Comparison of ENCODE assay signal across 1 cellular context in genomic region chr2:26330114-26330581, GRCh38.
TF ChIP-seq lines count a peak whose summit lies in the region.

No MANE protein-coding gene starts in this region.

TF ChIP-seq in HepG2, 621 proteins besides CTCF, POLR2A, EP300 and RAD21 (continued from another document and continues in another):
- TF ChIP-seq ZBED4 (CRISPR knock-in tag; IDR thresholded peaks at IDR 0.05; ENCODE audit: borderline replicate concordance): peak; percentile 34; the same call in 1 of the 2 replicates
- TF ChIP-seq THRA (CRISPR knock-in tag; IDR thresholded peaks at IDR 0.05; ENCODE audit: borderline replicate concordance): peak; percentile 53; the same call in 1 of the 2 replicates
- peak; percentile 39; the same call in 1 of the 2 replicates for TF ChIP-seq ERF (CRISPR knock-in tag; IDR thresholded peaks at IDR 0.05)
- TF ChIP-seq ZMYM3 (CRISPR knock-in tag; IDR thresholded peaks at IDR 0.05): peak; percentile 9; the same call in 1 of the 2 replicates
- no peak for TF ChIP-seq GPBP1L1 (CRISPR knock-in tag; IDR thresholded peaks at IDR 0.05)
- no peak for TF ChIP-seq KDM3A (CRISPR knock-in tag; IDR thresholded peaks at IDR 0.05; ENCODE audit: low read depth)
- TF ChIP-seq ZNF589 (CRISPR knock-in tag; conservative IDR thresholded peaks at IDR 0.05): no peak
- TF ChIP-seq TCF7L2 (IDR thresholded peaks at IDR 0.05; ENCODE audit: low read depth, low read length): no peak
- TF ChIP-seq ZNF350 (CRISPR knock-in tag; IDR thresholded peaks at IDR 0.05; ENCODE audit: borderline replicate concordance, low read depth): peak; percentile 42; the same call in 1 of the 2 replicates
- TF ChIP-seq TFAP4 (IDR thresholded peaks at IDR 0.05; ENCODE audit: borderline replicate concordance, low read depth): no peak
- no peak for TF ChIP-seq ZNF576 (CRISPR knock-in tag; IDR thresholded peaks at IDR 0.05)
- TF ChIP-seq MXD3 (CRISPR knock-in tag; IDR thresholded peaks at IDR 0.05): no peak
- peak; percentile 87 for TF ChIP-seq STAG1 (CRISPR knock-in tag; IDR thresholded peaks at IDR 0.05)
- TF ChIP-seq PHF5A (CRISPR knock-in tag; IDR thresholded peaks at IDR 0.05; ENCODE audit: low read depth, unreplicated experiment): no peak
- no peak for TF ChIP-seq ZBTB44 (CRISPR knock-in tag; IDR thresholded peaks at IDR 0.05)
- TF ChIP-seq MED1 (CRISPR knock-in tag; IDR thresholded peaks at IDR 0.05): no peak
- 0 out of 2 replicates have a peak, but pooled peaks have one; percentile 61 for TF ChIP-seq PPARG (CRISPR knock-in tag; conservative IDR thresholded peaks at IDR 0.05)
- no peak for TF ChIP-seq PTBP1 (IDR thresholded peaks at IDR 0.05; ENCODE audit: low read depth, low read length, poor library complexity, severe bottlenecking)
- peak; percentile 25 for TF ChIP-seq YY1 (IDR thresholded peaks at IDR 0.05; ENCODE audit: insufficient read depth, insufficient replicate concordance, low read depth, low read length)
- 0 out of 2 replicates have a peak, but pooled peaks have one; percentile 55 for TF ChIP-seq ZNF556 (CRISPR knock-in tag; IDR thresholded peaks at IDR 0.05; ENCODE audit: borderline replicate concordance)
- TF ChIP-seq ZFP36L1 (CRISPR knock-in tag; IDR thresholded peaks at IDR 0.05): 0 out of 2 replicates have a peak, but pooled peaks have one; percentile 46
- TF ChIP-seq MIER3 (CRISPR knock-in tag; IDR thresholded peaks at IDR 0.05; ENCODE audit: borderline replicate concordance): 0 out of 2 replicates have a peak, but pooled peaks have one; percentile 65
- TF ChIP-seq HOXD1 (CRISPR knock-in tag; IDR thresholded peaks at IDR 0.05): no peak
- no peak for TF ChIP-seq GLMP (CRISPR knock-in tag; IDR thresholded peaks at IDR 0.05; ENCODE audit: borderline replicate concordance)
- no peak for TF ChIP-seq PITX1 (CRISPR knock-in tag; IDR thresholded peaks at IDR 0.05)
- no peak for TF ChIP-seq RARG (CRISPR knock-in tag; IDR thresholded peaks at IDR 0.05; ENCODE audit: low read depth)
- no peak for TF ChIP-seq ZFY (CRISPR knock-in tag; IDR thresholded peaks at IDR 0.05)
- TF ChIP-seq STAT6 (CRISPR knock-in tag; IDR thresholded peaks at IDR 0.05; ENCODE audit: borderline replicate concordance): no peak
- no peak for TF ChIP-seq ZNF101 (CRISPR knock-in tag; IDR thresholded peaks at IDR 0.05; ENCODE audit: borderline replicate concordance, low read depth)
- TF ChIP-seq MAX (IDR thresholded peaks at IDR 0.05): no peak
- TF ChIP-seq ZNF296 (CRISPR knock-in tag; conservative IDR thresholded peaks at IDR 0.05): no peak
- TF ChIP-seq ZNF207 (IDR thresholded peaks at IDR 0.05; ENCODE audit: borderline replicate concordance): no peak
- TF ChIP-seq NFYB (CRISPR knock-in tag; IDR thresholded peaks at IDR 0.05): no peak
- TF ChIP-seq SRSF9 (IDR thresholded peaks at IDR 0.05; ENCODE audit: borderline replicate concordance, insufficient read depth, low read depth, low read length, poor library complexity, severe bottlenecking): no peak
- TF ChIP-seq RBM22 (optimal IDR thresholded peaks at IDR 0.05; ENCODE audit: low read length): no peak
- no peak for TF ChIP-seq REL (CRISPR knock-in tag; conservative IDR thresholded peaks at IDR 0.05)
- TF ChIP-seq ZNF331 (CRISPR knock-in tag; IDR thresholded peaks at IDR 0.05): peak; percentile 79; the same call in 1 of the 2 replicates
- peak; percentile 98 for TF ChIP-seq SMC3 (IDR thresholded peaks at IDR 0.05; ENCODE audit: low read length)
- TF ChIP-seq ZSCAN5A (CRISPR knock-in tag; IDR thresholded peaks at IDR 0.05; ENCODE audit: borderline replicate concordance): no peak
- TF ChIP-seq ZBTB26 (CRISPR knock-in tag; IDR thresholded peaks at IDR 0.05; ENCODE audit: borderline replicate concordance): peak; percentile 25; the same call in 1 of the 2 replicates
- TF ChIP-seq TFDP2 (CRISPR knock-in tag; IDR thresholded peaks at IDR 0.05): no peak
- no peak for TF ChIP-seq ZNF792 (CRISPR knock-in tag; IDR thresholded peaks at IDR 0.05)
- no peak for TF ChIP-seq RBFOX2 (IDR thresholded peaks at IDR 0.05; ENCODE audit: low read depth, low read length)
- no peak for TF ChIP-seq ZFYVE20 (CRISPR knock-in tag; IDR thresholded peaks at IDR 0.05; ENCODE audit: borderline replicate concordance, low read depth)
- TF ChIP-seq ZSCAN25 (CRISPR knock-in tag; IDR thresholded peaks at IDR 0.05): no peak
- no peak for TF ChIP-seq ZSCAN21 (CRISPR knock-in tag; IDR thresholded peaks at IDR 0.05; ENCODE audit: borderline replicate concordance)
- no peak for TF ChIP-seq SRF (IDR thresholded peaks at IDR 0.05; ENCODE audit: low read depth, low read length)
